ENCODE assay signal across 16 cellular contexts in the genomic region with DNA sequence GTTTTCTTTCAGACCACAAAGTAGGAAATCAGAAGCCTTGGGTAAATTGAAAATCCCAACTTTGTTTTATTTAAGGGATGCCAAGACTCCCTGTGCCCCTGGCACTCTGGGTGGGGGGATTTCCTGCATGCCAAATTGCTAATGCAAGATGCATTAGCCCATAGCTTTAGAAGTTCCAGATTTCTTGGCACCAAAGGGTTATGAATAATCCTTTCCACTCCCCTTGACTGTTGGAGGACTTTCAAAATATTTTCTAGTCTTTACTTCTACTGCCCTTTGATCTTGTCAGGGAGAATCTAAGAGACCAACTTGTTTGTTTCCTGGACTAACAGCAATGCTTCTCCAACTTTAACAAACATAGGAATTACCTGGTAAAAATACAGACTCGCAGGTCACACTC.
DNase-seq lines count a peak whose midpoint lies in the region; ATAC-seq and TF ChIP-seq lines count a peak whose summit lies in the region.
"Had no signal": no experiment of that assay in that cellular context is flagged by ENCODE, and none has a peak within 500 bp of the region (broad histone marks: within the 10 kb centered on the region; RNA-seq: fewer than 3 reads in every experiment).

No MANE protein-coding gene starts in this region.

- no peak overlapping the region for H4K91ac ChIP-seq in mesenchymal stem cell (ENCODE audit: low read length)

- no peak overlapping the region for H2BK5ac ChIP-seq in mesenchymal stem cell (ENCODE audit: low read depth, low read length, poor library complexity, severe bottlenecking)

- no peak overlapping the region for H2AK5ac ChIP-seq in mesenchymal stem cell (ENCODE audit: low read length, severe bottlenecking)

- 100% methylated on average over 1 of the region's 1 CpG for WGBS in mesenchymal stem cell

- CTCF ChIA-PET in BJ (lab: Yijun Ruan, JAX) = no interaction called here

- H3K27me3 ChIP-seq in BJ (ENCODE audit: control insufficient read depth, insufficient read depth, low read length) (no peaks in the 10 kb centered on the region), mesenchymal stem cell (ENCODE audit: control insufficient read depth in 1 of 2, insufficient read depth in 1 of 2, low read length in 2 of 2) (no peaks in the 10 kb centered on the region)
- H3K27me3 ChIP-seq: BLaER1 treated with 17β-estradiol and CSF1 and Interleukin-3, amounts not matched to agents 10 nM and 100 nM had no signal

- no peaks in the 10 kb centered on the region for H3K79me1 ChIP-seq in mesenchymal stem cell (replicated peaks; ENCODE audit: low read length, poor library complexity, severe bottlenecking)

- TF ChIP-seq CTCF in BJ (IDR thresholded peaks at IDR 0.05; ENCODE audit: insufficient read depth, low read depth, low read length) (no peak), cardiac fibroblast (IDR thresholded peaks at IDR 0.05; ENCODE audit: low read depth, low read length) (no peak)

- POLR2A ChIA-PET in BJ (lab: Charles Lee) = interaction anchor here (0.6 kb wide), 1 partner anchor 85 kb away, joined by 10 read pairs; no protein-coding TSS in a partner anchor

- no peaks in the 10 kb centered on the region for H3K9me3 ChIP-seq in mesenchymal stem cell (ENCODE audit: control insufficient read depth, low read length)

- H3K4me2 ChIP-seq in mesenchymal stem cell (ENCODE audit: low read length, poor library complexity, severe bottlenecking) = no peak overlapping the region
- H3K4me2 ChIP-seq: BLaER1 treated with 17β-estradiol and CSF1 and Interleukin-3, amounts not matched to agents 10 nM and 100 nM had no signal

- H3K23ac ChIP-seq in mesenchymal stem cell (ENCODE audit: low read length in 2 of 2) = no peak overlapping the region

- DNase-seq in BJ (ENCODE audit: low read depth) = peak; percentile 69
- peak; percentile 4 for DNase-seq in NCI-H446 treated with DMSO at 0.1 percent for 48 hours (lab: John Stamatoyannopoulos, UW)
- DNase-seq in cardiac fibroblast (ENCODE audit: low read depth in 2 of 2) = peak; percentile 91 to 92
- DNase-seq in mesenchymal stem cell = peak; percentile 19
- no peak for DNase-seq in T-helper 2 cell
- DNase-seq in mesenteric fat pad (ENCODE audit: low spot score) = no peak
- DNase-seq: activated CD4-positive, alpha-beta T cell treated with anti-CD3 and anti-CD28 coated beads, Interleukin-2, amount 10 ng/mL, durations not matched to agents 7 days and 5 days; DND-41; MM.1S; posterior cingulate gyrus; stimulated activated CD4-positive, alpha-beta T cell treated with anti-CD3 and anti-CD28 coated beads, Interleukin-4, amount 100 ng/mL, for 24 hours; stimulated activated naive B cell treated with anti-CD40 and anti-IgM and Interleukin-4, amounts not matched to agents 10 μg/mL and 1 μg/mL and 100 μg/mL, for 72 hours had no signal

- H3K4ac ChIP-seq in mesenchymal stem cell (ENCODE audit: low read depth in 1 of 2, low read length in 2 of 2) = no peak overlapping the region

- no peak overlapping the region for H2BK120ac ChIP-seq in mesenchymal stem cell (ENCODE audit: low read depth, low read length)

- H3K9ac ChIP-seq in mesenchymal stem cell (ENCODE audit: low read length) = no peak overlapping the region
- H3K9ac ChIP-seq: BLaER1 treated with 17β-estradiol and CSF1 and Interleukin-3, amounts not matched to agents 10 nM and 100 nM had no signal

- ATAC-seq in GM21360 (IDR thresholded peaks at IDR 0.05; ENCODE audit: unreplicated experiment) (no peak), GM21367 (IDR thresholded peaks at IDR 0.05; ENCODE audit: unreplicated experiment) (no peak)
- ATAC-seq: activated T-helper 17 cell treated with anti-CD3 and anti-CD28 coated beads, Interleukin-2, amount 50 U/mL, for 72 hours; stimulated activated naive B cell treated with anti-CD40 and anti-IgM and Interleukin-4, amounts not matched to agents 10 μg/mL and 1 μg/mL and 100 μg/mL, for 72 hours had no signal

- no peak overlapping the region for H2AFZ ChIP-seq in mesenchymal stem cell (ENCODE audit: low read depth, low read length)

- H2BK15ac ChIP-seq in mesenchymal stem cell (ENCODE audit: low read depth, poor library complexity, severe bottlenecking) = no peak overlapping the region

- H3K36me3 ChIP-seq in BJ (ENCODE audit: control insufficient read depth, insufficient read depth, low read length) (no peaks in the 10 kb centered on the region), mesenchymal stem cell (ENCODE audit: control insufficient read depth in 1 of 2, insufficient read depth in 2 of 2, low read depth in 1 of 2, low read length in 2 of 2) (no peaks in the 10 kb centered on the region)
- H3K36me3 ChIP-seq: BLaER1 treated with 17β-estradiol and CSF1 and Interleukin-3, amounts not matched to agents 10 nM and 100 nM had no signal

- H3K4me1 ChIP-seq in mesenchymal stem cell (ENCODE audit: control insufficient read depth, insufficient read depth, low read depth, low read length) = no peaks in the 10 kb centered on the region

- no peak overlapping the region for H3K18ac ChIP-seq in mesenchymal stem cell (ENCODE audit: low read depth in 1 of 2, low read length in 2 of 2)

- no peak overlapping the region for H3K14ac ChIP-seq in mesenchymal stem cell (ENCODE audit: low read length in 2 of 2)

- no peak overlapping the region for H2BK12ac ChIP-seq in mesenchymal stem cell (ENCODE audit: low read length in 2 of 2)

- H3K4me3 ChIP-seq in BJ (ENCODE audit: low read depth, low read length) (no peak overlapping the region), cardiac fibroblast (replicated peaks in 1 of 2; ENCODE audit: low read depth in 2 of 2, low read length in 2 of 2) (no peak overlapping the region), mesenchymal stem cell (ENCODE audit: insufficient read depth in 1 of 2, low read depth in 1 of 2, low read length in 2 of 2) (no peak overlapping the region)
- H3K4me3 ChIP-seq: BLaER1 treated with 17β-estradiol and CSF1 and Interleukin-3, amounts not matched to agents 10 nM and 100 nM had no signal

- H4K8ac ChIP-seq in mesenchymal stem cell (ENCODE audit: low read length) = no peak overlapping the region

- no peak overlapping the region for H3K27ac ChIP-seq in mesenchymal stem cell (ENCODE audit: low read length, poor library complexity, severe bottlenecking)
- H3K27ac ChIP-seq: BLaER1 treated with 17β-estradiol and CSF1 and Interleukin-3, amounts not matched to agents 10 nM and 100 nM had no signal

Comparison
In these comparisons a context has a peak if more than half of its experiments do, and no peak if none do; other contexts are left out.
1. DNase-seq: peak in BJ (single experiment), NCI-H446 treated with DMSO at 0.1 percent for 48 hours (single experiment), cardiac fibroblast (2 of 2) and mesenchymal stem cell (single experiment); none in T-helper 2 cell (0 of 5) and mesenteric fat pad (single experiment).